ENCODE assay signal across 10 cellular contexts in genomic region chr2:144937899-144938298, GRCh38.
DNase-seq lines count a peak whose midpoint lies in the region; ATAC-seq, FAIRE-seq and TF ChIP-seq lines count a peak whose summit lies in the region.
"Had no signal": no experiment of that assay in that cellular context is flagged by ENCODE, and none has a peak within 500 bp of the region (broad histone marks: within the 10 kb centered on the region; RNA-seq: fewer than 3 reads in every experiment).

No MANE protein-coding gene starts in this region.

- H3K9me3 Mint-ChIP-seq in GM23338 = no peaks in the 10 kb centered on the region

- H3K27me3 Mint-ChIP-seq in GM23338 (ENCODE audit: insufficient read depth, low read depth, poor library complexity) = no peaks in the 10 kb centered on the region

- H3K27me3 ChIP-seq in GM23338 (ENCODE audit: insufficient read depth) (no peaks in the 10 kb centered on the region), mammary epithelial cell (ENCODE audit: insufficient read depth, low read length) (no peaks in the 10 kb centered on the region), skeletal muscle tissue (ENCODE audit: control insufficient read depth in 3 of 3, insufficient read depth in 3 of 3, low read length in 3 of 3) (no peaks in the 10 kb centered on the region)
- H3K27me3 ChIP-seq: BLaER1 treated with 17β-estradiol and CSF1 and Interleukin-3, amounts not matched to agents 10 nM and 100 nM had no signal

- H3K9me3 ChIP-seq in mammary epithelial cell (replicated peaks; ENCODE audit: insufficient read depth, low read length) (no peaks in the 10 kb centered on the region), kidney (ENCODE audit: control insufficient read depth in 1 of 2, low read length in 2 of 2) (no peaks in the 10 kb centered on the region), skeletal muscle tissue (ENCODE audit: control insufficient read depth in 3 of 3, low read length in 3 of 3) (no peaks in the 10 kb centered on the region)

- FAIRE-seq in kidney (lab: Jason Lieb, UNC) = no peak

- H3K4me2 ChIP-seq in GM23338 = no peak overlapping the region
- peak overlapping the region; percentile 63 for H3K4me2 ChIP-seq in mammary epithelial cell (ENCODE audit: insufficient read depth, low read depth, low read length)

- H3K27ac ChIP-seq in GM23338 (ENCODE audit: low read depth) (no peak overlapping the region), mammary epithelial cell (ENCODE audit: insufficient read depth, low read depth, low read length) (peak overlapping the region; percentile 30), kidney (ENCODE audit: low read depth in 2 of 2, low read length in 2 of 2) (peak overlapping the region; percentile 55 to 68), skeletal muscle tissue (ENCODE audit: low read depth, low read length) (peak overlapping the region; percentile 46)
- H3K27ac ChIP-seq: BLaER1 treated with 17β-estradiol and CSF1 and Interleukin-3, amounts not matched to agents 10 nM and 100 nM had no signal

- CTCF ChIA-PET in mammary epithelial cell (lab: Charles Lee; ENCODE audit: low non-redundant PET) = no interaction called here

- H3K9ac ChIP-seq in mammary epithelial cell (ENCODE audit: insufficient read depth, low read length) (peak overlapping the region; percentile 39), kidney (ENCODE audit: low read length in 2 of 2) (no peak overlapping the region), skeletal muscle tissue (ENCODE audit: low read depth in 1 of 3, low read length in 3 of 3) (no peak overlapping the region)
- H3K9ac ChIP-seq: BLaER1 treated with 17β-estradiol and CSF1 and Interleukin-3, amounts not matched to agents 10 nM and 100 nM had no signal

- no peak overlapping the region for H3K27ac Mint-ChIP-seq in GM23338

- ATAC-seq in GM23338 = no peak
- ATAC-seq in GM21717 (IDR thresholded peaks at IDR 0.05; ENCODE audit: unreplicated experiment) = no peak

- no peaks in the 10 kb centered on the region for H3K4me1 ChIP-seq in GM23338 (ENCODE audit: insufficient read depth)
- peaks cover 12% of the 10 kb centered on the region for H3K4me1 ChIP-seq in mammary epithelial cell (ENCODE audit: insufficient read depth, low read length)
- peaks cover 0 to 7% of the 10 kb centered on the region in 2 donors for H3K4me1 ChIP-seq in kidney (ENCODE audit: control insufficient read depth in 1 of 2, insufficient read depth in 1 of 2, low read depth in 1 of 2, low read length in 2 of 2)
- H3K4me1 ChIP-seq in skeletal muscle tissue (ENCODE audit: control insufficient read depth in 3 of 3, insufficient read depth in 3 of 3, low read length in 3 of 3) = peaks cover 0 to 5% (median 2%) of the 10 kb centered on the region in 3 donors

- H3K79me2 ChIP-seq in GM23338 (replicated peaks; ENCODE audit: insufficient read depth) (no peaks in the 10 kb centered on the region), mammary epithelial cell (ENCODE audit: insufficient read depth, low read length) (no peaks in the 10 kb centered on the region)

- in situ Hi-C loops in mammary epithelial cell (cut with MboI; ENCODE audit: low sequenced_read_pairs in 2 of 2) = no loop called here

- DNase-seq in GM23338 (ENCODE audit: low spot score) = no peak
- no peak for DNase-seq in mammary epithelial cell
- no peak for DNase-seq in kidney
- no peak for DNase-seq in NCI-H82 treated with DMSO at 0.1 percent for 48 hours (lab: John Stamatoyannopoulos, UW; ENCODE audit: unreplicated experiment)
- DNase-seq in DMS 273 treated with DMSO at 0.1 percent for 48 hours (lab: John Stamatoyannopoulos, UW) = no peak
- DNase-seq in NCI-H446 treated with DMSO at 0.1 percent for 48 hours (lab: John Stamatoyannopoulos, UW) = no peak
- DNase-seq: activated CD4-positive, alpha-beta T cell treated with anti-CD3 and anti-CD28 coated beads for 4 hours had no signal

- H3K4me1 Mint-ChIP-seq in GM23338 = no peaks in the 10 kb centered on the region

- H3K4me3 ChIP-seq in GM23338 (no peak overlapping the region), mammary epithelial cell (replicated peaks in 1 of 3; ENCODE audit: insufficient read depth in 1 of 3, low read depth in 2 of 3, low read length in 3 of 3) (no peak overlapping the region), kidney (ENCODE audit: low read length in 2 of 2) (peak overlapping the region; percentile 3 to 40), skeletal muscle tissue (ENCODE audit: low read length in 3 of 3) (no peak overlapping the region)
- H3K4me3 ChIP-seq: BLaER1 treated with 17β-estradiol and CSF1 and Interleukin-3, amounts not matched to agents 10 nM and 100 nM had no signal

- H3K4me3 Mint-ChIP-seq in GM23338 = no peak overlapping the region

- intact Hi-C loops in mammary epithelial cell (cut with micrococcal nuclease) = no loop called here
- intact Hi-C loops in kidney (cut with DNase I) = no loop called here

- WGBS in mammary epithelial cell (ENCODE audit: low coverage, missing lambda C conversion rate) = 22% methylated on average over 5 of the region's 5 CpGs

- BruUV-seq in mammary epithelial cell (replicated peaks; lab: Mats Ljungman, UMichigan) = no TSS peak

- H3F3A ChIP-seq in GM23338 (replicated peaks; ENCODE audit: low read depth) = no peaks in the 10 kb centered on the region

- H3K36me3 ChIP-seq in GM23338 (ENCODE audit: insufficient read depth) = no peaks in the 10 kb centered on the region
- no peaks in the 10 kb centered on the region for H3K36me3 ChIP-seq in mammary epithelial cell (ENCODE audit: insufficient read depth, low read length)
- H3K36me3 ChIP-seq in kidney (ENCODE audit: control insufficient read depth in 1 of 2, insufficient read depth in 2 of 2, low read length in 2 of 2) = no peaks in the 10 kb centered on the region
- H3K36me3 ChIP-seq in skeletal muscle tissue (ENCODE audit: control insufficient read depth in 3 of 3, insufficient read depth in 3 of 3, low read length in 3 of 3) = no peaks in the 10 kb centered on the region
- H3K36me3 ChIP-seq: BLaER1 treated with 17β-estradiol and CSF1 and Interleukin-3, amounts not matched to agents 10 nM and 100 nM had no signal

- no peaks in the 10 kb centered on the region for H3K9me2 ChIP-seq in GM23338 (ENCODE audit: insufficient read depth)

- H3K36me3 Mint-ChIP-seq in GM23338 (ENCODE audit: low read depth) = no peaks in the 10 kb centered on the region

- dilution Hi-C loops in mammary epithelial cell (cut with HindIII; ENCODE audit: low sequenced_read_pairs) = no loop called here

- no peak for TF ChIP-seq CTCF in GM23338 (conservative IDR thresholded peaks at IDR 0.05; ENCODE audit: low read depth in 2 of 2)
- no peak for TF ChIP-seq CTCF in mammary epithelial cell (conservative IDR thresholded peaks at IDR 0.05 in 1 of 2, IDR thresholded peaks at IDR 0.05 in 1 of 2; ENCODE audit: extremely low read depth in 1 of 2, insufficient read depth in 1 of 2, low read depth in 1 of 2, low read length in 2 of 2)
- no peak for TF ChIP-seq CTCF in kidney (IDR thresholded peaks at IDR 0.05; ENCODE audit: borderline replicate concordance, extremely low read depth, insufficient read depth)

- H2AFZ ChIP-seq in GM23338 (peak overlapping the region; percentile 21; the same call in 1 of the 2 replicates), mammary epithelial cell (ENCODE audit: low read depth, low read length) (peak overlapping the region; percentile 74)

- H4K20me1 ChIP-seq in GM23338 (replicated peaks; ENCODE audit: insufficient read depth) = no peaks in the 10 kb centered on the region
- H4K20me1 ChIP-seq in mammary epithelial cell (ENCODE audit: insufficient read depth, low read length) = no peaks in the 10 kb centered on the region
- H4K20me1 ChIP-seq: BLaER1 treated with 17β-estradiol and CSF1 and Interleukin-3, amounts not matched to agents 10 nM and 100 nM had no signal

TF ChIP-seq in GM23338, 12 proteins besides CTCF, POLR2A, EP300 and RAD21 (continues in another document):
- TF ChIP-seq JUNB (IDR thresholded peaks at IDR 0.05; ENCODE audit: unreplicated experiment) = no peak
- no peak for TF ChIP-seq STAT1 (IDR thresholded peaks at IDR 0.05; ENCODE audit: unreplicated experiment)
- no peak for TF ChIP-seq EZH2phosphoT487 (IDR thresholded peaks at IDR 0.05; ENCODE audit: unreplicated experiment)

Comparison
In these comparisons a context has a peak if more than half of its experiments do, and no peak if none do; other contexts are left out.
1. H3K4me3 ChIP-seq: peak in kidney (2 of 2); none in GM23338 (single experiment), mammary epithelial cell (0 of 3) and skeletal muscle tissue (0 of 3).